In the genomic region with DNA sequence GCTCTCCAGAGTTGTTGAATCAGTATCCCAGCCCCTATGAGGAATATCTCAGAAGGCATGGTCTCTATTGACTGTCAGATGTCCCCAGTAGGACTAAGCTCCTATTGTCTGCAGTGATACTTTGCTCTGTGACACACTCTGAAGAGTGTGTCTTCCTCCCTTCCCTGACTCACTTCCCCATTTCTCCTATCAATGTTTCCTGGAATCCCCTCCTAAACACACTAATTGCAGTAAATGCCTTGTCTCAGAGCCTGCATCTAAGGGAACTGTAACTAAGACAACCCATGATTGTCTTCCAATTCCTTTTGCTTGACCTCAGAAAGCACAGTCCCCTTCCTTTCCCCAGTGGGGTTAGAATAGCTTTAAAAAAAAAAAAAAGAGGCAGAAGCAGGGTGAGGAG, we compare ENCODE assay signal across 19 cellular contexts.
"Had no signal": no experiment of that assay in that cellular context is flagged by ENCODE, and none has a peak within 500 bp of the region (broad histone marks: within the 10 kb centered on the region; RNA-seq: fewer than 3 reads in every experiment).

No MANE protein-coding gene starts in this region.

- H3K9me3 ChIP-seq: adrenal gland, esophagus muscularis mucosa, mucosa of descending colon, right atrium auricular region, tibial nerve had no signal

- ATAC-seq: activated CD4-positive, alpha-beta T cell treated with anti-CD3 and anti-CD28 coated beads for 36 hours; left lobe of liver; mucosa of descending colon; naive thymus-derived CD4-positive, alpha-beta T cell; stimulated activated naive B cell treated with anti-CD40 and anti-IgM and Interleukin-4, amounts not matched to agents 10 μg/mL and 1 μg/mL and 100 μg/mL, for 72 hours had no signal

- H3K9me3 Mint-ChIP-seq: activated naive CD4-positive, alpha-beta T cell treated with anti-CD3 and anti-CD28 coated beads, Interleukin-2, amount 50 U/mL, for 24 hours; activated T-cell treated with anti-CD3 and anti-CD28 coated beads, Interleukin-2, amount 50 U/mL, for 24 hours; stimulated activated naive B cell treated with anti-CD40 and anti-IgM and Interleukin-4, amounts not matched to agents 10 μg/mL and 1 μg/mL and 100 μg/mL, for 72 hours had no signal

- H3K36me3 Mint-ChIP-seq: activated naive CD4-positive, alpha-beta T cell treated with anti-CD3 and anti-CD28 coated beads, Interleukin-2, amount 50 U/mL, for 24 hours; naive thymus-derived CD4-positive, alpha-beta T cell had no signal

- H3K4me3 ChIP-seq: adrenal gland, esophagus muscularis mucosa, mucosa of descending colon, right atrium auricular region, skin epidermis, tibial nerve had no signal

- DNase-seq: activated CD4-positive, alpha-beta memory T cell treated with anti-CD3 and anti-CD28 coated beads, Interleukin-2, amount 10 ng/mL, durations not matched to agents 7 days and 5 days; activated CD4-positive, alpha-beta T cell treated with anti-CD3 and anti-CD28 coated beads for 36 hours; activated effector memory CD4-positive, alpha-beta T cell treated with Interleukin-2 at 50 U/mL for 16 hours; activated T-cell treated with anti-CD3 and anti-CD28 coated beads, Interleukin-2, amount 50 U/mL, for 24 hours; adrenal gland; islet precursor cell; mammary epithelial cell; mucosa of descending colon; naive thymus-derived CD4-positive, alpha-beta T cell; stimulated activated CD4-positive, alpha-beta T cell treated with anti-CD3 and anti-CD28 coated beads, Interleukin-15, amount 100 ng/mL, for 24 hours; stimulated activated CD4-positive, alpha-beta T cell treated with anti-CD3 and anti-CD28 coated beads, Interleukin-4, amount 100 ng/mL, for 1 hour; stimulated activated naive B cell treated with anti-CD40 and anti-IgM and Interleukin-4, amounts not matched to agents 10 μg/mL and 1 μg/mL and 100 μg/mL, for 72 hours; T-helper 9 cell had no signal

- H3K4me3 Mint-ChIP-seq: activated CD4-positive, alpha-beta memory T cell treated with anti-CD3 and anti-CD28 coated beads, Interleukin-2, amount 10 ng/mL, durations not matched to agents 7 days and 5 days; activated CD4-positive, alpha-beta T cell treated with anti-CD3 and anti-CD28 coated beads for 36 hours; activated naive CD4-positive, alpha-beta T cell treated with anti-CD3 and anti-CD28 coated beads, Interleukin-2, amount 50 U/mL, for 24 hours; activated T-cell treated with anti-CD3 and anti-CD28 coated beads, Interleukin-2, amount 50 U/mL, for 24 hours; naive thymus-derived CD4-positive, alpha-beta T cell; stimulated activated naive B cell treated with anti-CD40 and anti-IgM and Interleukin-4, amounts not matched to agents 10 μg/mL and 1 μg/mL and 100 μg/mL, for 72 hours had no signal

- H3K27ac ChIP-seq: adrenal gland, esophagus muscularis mucosa, right atrium auricular region, skin epidermis, tibial nerve had no signal

- H3K27ac Mint-ChIP-seq: activated CD4-positive, alpha-beta memory T cell treated with anti-CD3 and anti-CD28 coated beads, Interleukin-2, amount 10 ng/mL, durations not matched to agents 7 days and 5 days; activated CD4-positive, alpha-beta T cell treated with anti-CD3 and anti-CD28 coated beads for 36 hours; activated naive CD4-positive, alpha-beta T cell treated with anti-CD3 and anti-CD28 coated beads, Interleukin-2, amount 50 U/mL, for 24 hours; activated T-cell treated with anti-CD3 and anti-CD28 coated beads, Interleukin-2, amount 50 U/mL, for 24 hours; naive thymus-derived CD4-positive, alpha-beta T cell; stimulated activated naive B cell treated with anti-CD40 and anti-IgM and Interleukin-4, amounts not matched to agents 10 μg/mL and 1 μg/mL and 100 μg/mL, for 72 hours had no signal

- H3K27me3 ChIP-seq: adrenal gland, esophagus muscularis mucosa, right atrium auricular region, tibial nerve had no signal

- H3K36me3 ChIP-seq: adrenal gland, esophagus muscularis mucosa, right atrium auricular region, tibial nerve had no signal
